Comparison of ENCODE assay signal across 21 cellular contexts in genomic region chrX:38774249-38774648, GRCh38.
"Had no signal": no experiment of that assay in that cellular context is flagged by ENCODE, and none has a peak within 500 bp of the region (broad histone marks: within the 10 kb centered on the region; RNA-seq: fewer than 3 reads in every experiment).

No MANE protein-coding gene starts in this region.

- H3K27me3 ChIP-seq: esophagus muscularis mucosa, hepatocyte, right lobe of liver, thyroid gland had no signal

- H3K9me3 Mint-ChIP-seq: natural killer cell treated with Interleukin-12 subunit alpha and Interleukin-12 subunit beta and Interleukin-15 and Interleukin-18, amount 100 ng/mL, for 72 hours; stimulated activated effector memory CD8-positive, alpha-beta T cell treated with anti-CD3 and anti-CD28 coated beads, Interleukin-12 subunit alpha, Interleukin-12 subunit beta, amount 100 ng/mL, for 72 hours had no signal

- H3K9me3 ChIP-seq: lower lobe of right lung, neutrophil, pancreas, right lobe of liver, thyroid gland had no signal

- H3K4me3 Mint-ChIP-seq: activated CD4-positive, alpha-beta T cell treated with anti-CD3 and anti-CD28 coated beads for 36 hours; mesothelial cell of epicardium; natural killer cell treated with Interleukin-12 subunit alpha and Interleukin-12 subunit beta and Interleukin-15 and Interleukin-18, amount 100 ng/mL, for 72 hours; stimulated activated effector memory CD8-positive, alpha-beta T cell treated with anti-CD3 and anti-CD28 coated beads, Interleukin-12 subunit alpha, Interleukin-12 subunit beta, amount 100 ng/mL, for 72 hours; WTC11 had no signal

- DNase-seq: activated CD4-positive, alpha-beta T cell treated with anti-CD3 and anti-CD28 coated beads for 36 hours; activated CD4-positive, alpha-beta T cell treated with anti-CD3 and anti-CD28 coated beads, Interleukin-2, amount 50 U/mL, for 48 hours; activated naive CD4-positive, alpha-beta T cell; aorta; cerebellar nuclear complex; effector CD4-positive, alpha-beta T cell; left cardiac atrium; lower lobe of right lung; pancreas; right lobe of liver; stimulated activated CD4-positive, alpha-beta T cell treated with anti-CD3 and anti-CD28 coated beads, Interleukin-4, amount 100 ng/mL, for 24 hours had no signal

- ATAC-seq: activated CD4-positive, alpha-beta T cell treated with anti-CD3 and anti-CD28 coated beads for 36 hours; left cardiac atrium; pancreas; stimulated activated effector memory CD8-positive, alpha-beta T cell treated with anti-CD3 and anti-CD28 coated beads, Interleukin-12 subunit alpha, Interleukin-12 subunit beta, amount 100 ng/mL, for 72 hours; WTC11 had no signal

- H3K4me1 ChIP-seq: breast epithelium, esophagus muscularis mucosa, lower lobe of right lung, pancreas, right lobe of liver, thyroid gland had no signal

- H3K4me1 Mint-ChIP-seq: stimulated activated effector memory CD8-positive, alpha-beta T cell treated with anti-CD3 and anti-CD28 coated beads, Interleukin-12 subunit alpha, Interleukin-12 subunit beta, amount 100 ng/mL, for 72 hours; WTC11 had no signal

- H3K36me3 ChIP-seq: breast epithelium, esophagus muscularis mucosa, lower lobe of right lung, neutrophil, pancreas, right lobe of liver, thyroid gland had no signal

- H3K27ac ChIP-seq: breast epithelium, esophagus muscularis mucosa, hepatocyte, lower lobe of right lung, neutrophil, pancreas, right lobe of liver, thyroid gland had no signal

- H3K4me3 ChIP-seq: breast epithelium, esophagus muscularis mucosa, hepatocyte, lower lobe of right lung, pancreas, right lobe of liver, smooth muscle cell, thyroid gland had no signal

- H3K27ac Mint-ChIP-seq: activated CD4-positive, alpha-beta T cell treated with anti-CD3 and anti-CD28 coated beads for 36 hours; mesothelial cell of epicardium; natural killer cell treated with Interleukin-12 subunit alpha and Interleukin-12 subunit beta and Interleukin-15 and Interleukin-18, amount 100 ng/mL, for 72 hours; stimulated activated effector memory CD8-positive, alpha-beta T cell treated with anti-CD3 and anti-CD28 coated beads, Interleukin-12 subunit alpha, Interleukin-12 subunit beta, amount 100 ng/mL, for 72 hours; WTC11 had no signal

- H3K36me3 Mint-ChIP-seq: mesothelial cell of epicardium; natural killer cell treated with Interleukin-12 subunit alpha and Interleukin-12 subunit beta and Interleukin-15 and Interleukin-18, amount 100 ng/mL, for 72 hours; stimulated activated effector memory CD8-positive, alpha-beta T cell treated with anti-CD3 and anti-CD28 coated beads, Interleukin-12 subunit alpha, Interleukin-12 subunit beta, amount 100 ng/mL, for 72 hours; WTC11 had no signal
